In the genomic region with DNA sequence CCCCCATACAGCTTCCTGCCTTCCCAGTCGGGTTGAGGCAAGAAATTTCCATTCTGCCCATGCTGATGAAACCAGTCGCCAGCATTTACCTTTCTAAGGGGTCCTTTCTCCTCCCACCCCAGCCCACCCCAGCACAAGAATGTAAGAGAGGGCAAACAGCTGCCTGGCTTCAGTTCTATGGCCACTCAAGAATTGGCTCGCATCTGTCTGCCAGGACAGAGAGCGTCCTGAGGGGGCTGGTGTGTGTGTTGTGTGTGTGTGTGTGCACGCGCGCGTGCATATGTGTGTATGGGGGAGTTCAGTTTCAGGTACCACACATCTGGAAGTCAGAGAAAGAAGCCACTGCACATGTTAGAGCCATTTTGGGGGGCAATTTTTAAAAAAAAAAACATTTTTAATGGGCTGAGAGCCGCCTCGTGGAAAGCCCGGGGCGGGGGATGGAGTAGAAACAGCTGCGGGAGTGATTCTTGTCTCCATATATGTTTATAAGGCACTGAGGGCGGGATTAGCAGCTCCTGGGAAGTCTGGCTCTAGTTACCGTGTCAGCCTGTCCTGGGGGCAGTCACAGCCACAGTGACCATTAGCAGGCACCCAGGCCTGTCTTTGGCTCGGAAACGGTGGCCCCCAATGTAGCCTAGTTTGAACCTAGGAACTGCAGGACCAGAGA, we compare ENCODE assay signal across 8 cellular contexts. TPM values are rescaled to one million over a fixed set of nuclear protein-coding genes. Genes with fewer than 3 reads are reported as not detected.
DNase-seq lines count a peak whose midpoint lies in the region; ATAC-seq and TF ChIP-seq lines count a peak whose summit lies in the region.

A gene (plus strand): TSS at position 561 of the 667 bp plus-strand sequence. CDS start 2,124 bp downstream, outside the sequence.

- H3K36me3 ChIP-seq in CD8-positive, alpha-beta memory T cell (ENCODE audit: insufficient read depth, low read length), result no peaks in the 10 kb centered on the region
- H3K36me3 ChIP-seq in NT2/D1 (ENCODE audit: insufficient read depth, insufficient read length, low read length) (peaks cover 19% of the 10 kb centered on the region), esophagus squamous epithelium (peaks cover 0 to 5% (median 0%) of the 10 kb centered on the region in 3 donors), parathyroid adenoma (ENCODE audit: control insufficient read depth, insufficient read depth, low read length) (no peaks in the 10 kb centered on the region)

- peak within 1 kb of the TSS; percentile 89 for H2AFZ ChIP-seq in parathyroid adenoma

- H3K27me3 Mint-ChIP-seq in CD8-positive, alpha-beta memory T cell, result peaks cover 53 to 70% of the 10 kb centered on the region in 2 donors

- H3K4me2 ChIP-seq in parathyroid adenoma (ENCODE audit: low read length), result peak within 1 kb of the TSS; percentile 90

- 77 to 79% methylated on average over 12 to 16 of the region's 17 CpGs for WGBS in esophagus squamous epithelium, 2 donors

- intact Hi-C loops in esophagus squamous epithelium (cut with DNase I), result no loop called here

- peaks cover 5% of the 10 kb centered on the region for H3K79me2 ChIP-seq in parathyroid adenoma

- CTCF ChIA-PET in CD8-positive, alpha-beta memory T cell (lab: Charles Lee), result interaction anchor here (1.1 kb wide), 1 partner anchor 511 kb away, joined by 5 read pairs; no protein-coding TSS in a partner anchor
- CTCF ChIA-PET in HEK293T (lab: Yijun Ruan, JAX), result interaction anchor here (0.6 to 2.0 kb wide), 9 partner anchors 10 to 554 kb away, joined by 3 to 6 read pairs (median 3); no protein-coding TSS in a partner anchor

- POLR2A ChIA-PET in CD8-positive, alpha-beta memory T cell (lab: Charles Lee), result interaction anchor here (0.7 kb wide), 1 partner anchor 511 kb away, joined by 4 read pairs; no protein-coding TSS in a partner anchor
- POLR2A ChIA-PET in HEK293T (lab: Yijun Ruan, JAX), result interaction anchor here (1.2 to 1.8 kb wide), 2 partner anchors 23 to 311 kb away, joined by 3 to 8 read pairs; no protein-coding TSS in a partner anchor

- H3K27me3 ChIP-seq in CD8-positive, alpha-beta memory T cell (ENCODE audit: insufficient read depth, low read length, poor library complexity, severe bottlenecking), result peaks cover 23% of the 10 kb centered on the region
- peaks cover 60% of the 10 kb centered on the region for H3K27me3 ChIP-seq in NT2/D1 (ENCODE audit: insufficient read depth, insufficient read length)
- H3K27me3 ChIP-seq in esophagus squamous epithelium, result peaks cover 0 to 21% (median 0%) of the 10 kb centered on the region in 4 donors
- H3K27me3 ChIP-seq in parathyroid adenoma (ENCODE audit: control insufficient read depth, insufficient read depth, low read length), result no peaks in the 10 kb centered on the region

- H3K27ac Mint-ChIP-seq in CD8-positive, alpha-beta memory T cell, result peak within 1 kb of the TSS in 3 of 8 donors; percentile 5 to 70 (median 56)

- ATAC-seq in GM21423 (IDR thresholded peaks at IDR 0.05; ENCODE audit: unreplicated experiment) (no peak), HG03460 (IDR thresholded peaks at IDR 0.05; ENCODE audit: unreplicated experiment) (no peak)

- H3K4me1 Mint-ChIP-seq in CD8-positive, alpha-beta memory T cell, result peaks cover 14 to 24% (median 15%) of the 10 kb centered on the region in 3 donors

- no peak for DNase-seq in CD8-positive, alpha-beta memory T cell
- DNase-seq in NT2/D1 (ENCODE audit: low read depth, low spot score) (no peak), esophagus squamous epithelium (lab: John Stamatoyannopoulos, UW) (no peak), DMS 273 treated with DMSO at 0.1 percent for 48 hours (lab: John Stamatoyannopoulos, UW) (no peak), HEK293T (ENCODE audit: extremely low spot score) (no peak)

- no peaks in the 10 kb centered on the region for H3K36me3 Mint-ChIP-seq in CD8-positive, alpha-beta memory T cell

- no peaks in the 10 kb centered on the region for H3K4me1 ChIP-seq in CD8-positive, alpha-beta memory T cell (ENCODE audit: insufficient read depth, low read length)
- H3K4me1 ChIP-seq in NT2/D1 (ENCODE audit: insufficient read depth, insufficient read length), result peaks cover 31% of the 10 kb centered on the region
- peaks cover 13 to 71% (median 16%) of the 10 kb centered on the region in 3 donors for H3K4me1 ChIP-seq in esophagus squamous epithelium
- H3K4me1 ChIP-seq in parathyroid adenoma, result peaks cover 31% of the 10 kb centered on the region

- H3K9ac ChIP-seq in NT2/D1 (ENCODE audit: insufficient read length, low read depth) (peak within 1 kb of the TSS; percentile 71), parathyroid adenoma (peak within 1 kb of the TSS; percentile 70)

- no peaks in the 10 kb centered on the region for H3K9me3 ChIP-seq in CD8-positive, alpha-beta memory T cell (ENCODE audit: low read length)
- no peaks in the 10 kb centered on the region for H3K9me3 ChIP-seq in NT2/D1 (ENCODE audit: insufficient read depth, low read length)
- no peaks in the 10 kb centered on the region for H3K9me3 ChIP-seq in esophagus squamous epithelium
- no peaks in the 10 kb centered on the region for H3K9me3 ChIP-seq in parathyroid adenoma (ENCODE audit: control insufficient read depth, low read length)

- no peak for TF ChIP-seq CTCF in esophagus squamous epithelium (IDR thresholded peaks at IDR 0.05)
- no peak for TF ChIP-seq CTCF in parathyroid adenoma (IDR thresholded peaks at IDR 0.05)

- H3K27ac ChIP-seq in CD8-positive, alpha-beta memory T cell (ENCODE audit: low read depth, low read length), result no peak within 1 kb of the TSS
- H3K27ac ChIP-seq in esophagus squamous epithelium (peak within 1 kb of the TSS; percentile 54 to 82 (median 68)), parathyroid adenoma (peak within 1 kb of the TSS; percentile 95)

- H3K4me3 Mint-ChIP-seq in CD8-positive, alpha-beta memory T cell, result peak within 1 kb of the TSS; percentile 38 to 80 (median 73)

- no peaks in the 10 kb centered on the region for H3K9me3 Mint-ChIP-seq in CD8-positive, alpha-beta memory T cell

- no peak within 1 kb of the TSS for H3K4me3 ChIP-seq in CD8-positive, alpha-beta memory T cell (ENCODE audit: low read length)
- H3K4me3 ChIP-seq in NT2/D1 (ENCODE audit: insufficient read length, low read depth) (peak within 1 kb of the TSS; percentile 46), esophagus squamous epithelium (peak within 1 kb of the TSS; percentile 34 to 83 (median 52)), parathyroid adenoma (ENCODE audit: low read depth, low read length) (peak within 1 kb of the TSS; percentile 56)

- TF ChIP-seq POLR2A in esophagus squamous epithelium (IDR thresholded peaks at IDR 0.05), result no peak

TF ChIP-seq in HEK293T, 16 proteins besides CTCF, POLR2A, EP300 and RAD21:
- TF ChIP-seq ZNF384 (IDR thresholded peaks at IDR 0.05) (no peak), FOXA1 (IDR thresholded peaks at IDR 0.05) (no peak)

RNA-seq across cellular contexts. Expression of the gene that starts here (rescaled TPM):
- total RNA-seq in CD8-positive, alpha-beta memory T cell, result not detected
- not detected for polyA plus RNA-seq in CD8-positive, alpha-beta memory T cell
- total RNA-seq in esophagus squamous epithelium, result 10 to 100 TPM in 2 of 4 donors, 1 to 10 TPM in 2; 5.6 to 30.9 (median 12.7) TPM

Comparison
In these comparisons a context has a peak if more than half of its experiments do, and no peak if none do; other contexts are left out.
1. RNA of the gene that starts here (total RNA-seq): 5.6 to 30.9 TPM in esophagus squamous epithelium; not detected in CD8-positive, alpha-beta memory T cell; every median in the first group is over 4 times any median in the second.